In the genomic region with DNA sequence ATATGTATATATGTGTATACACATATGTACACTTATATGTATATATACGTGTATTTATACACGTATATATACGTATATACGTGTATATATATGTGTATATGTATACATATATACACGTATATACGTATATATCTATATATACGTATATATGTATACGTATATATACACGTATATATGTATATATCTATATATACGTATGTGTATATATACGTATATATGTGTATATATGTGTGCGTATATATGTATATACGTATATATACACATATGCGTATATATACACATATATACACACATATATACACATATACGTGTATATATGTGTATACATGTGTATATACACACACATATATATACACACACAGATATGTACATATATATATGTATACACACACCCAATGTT, we compare ENCODE assay signal across 26 cellular contexts.
"Had no signal": no experiment of that assay in that cellular context is flagged by ENCODE, and none has a peak within 500 bp of the region (broad histone marks: within the 10 kb centered on the region; RNA-seq: fewer than 3 reads in every experiment).

No MANE protein-coding gene starts in this region.

- H3K27me3 ChIP-seq: dorsolateral prefrontal cortex, esophagus squamous epithelium, gastrocnemius medialis, heart right ventricle, left lung had no signal

- FAIRE-seq: islet of Langerhans, keratinocyte had no signal

- H3K36me3 ChIP-seq: esophagus squamous epithelium, gastrocnemius medialis, heart right ventricle, left lung, lower lobe of right lung had no signal

- H3K9me3 ChIP-seq: esophagus squamous epithelium, gastrocnemius medialis, left lung, lower lobe of right lung, mucosa of descending colon had no signal

- H3K4me1 ChIP-seq: esophagus squamous epithelium, gastrocnemius medialis, heart right ventricle, left lung, lower lobe of right lung had no signal

- H3K4me3 ChIP-seq: coronary artery, dorsolateral prefrontal cortex, esophagus squamous epithelium, gastrocnemius medialis, heart right ventricle, left lung, lower lobe of right lung, mucosa of descending colon had no signal

- H3K27ac ChIP-seq: coronary artery, dorsolateral prefrontal cortex, epithelial cell of prostate, esophagus squamous epithelium, gastrocnemius medialis, heart right ventricle, left lung, lower lobe of right lung had no signal

- ATAC-seq: esophagus mucosa; gastrocnemius medialis; heart right ventricle; left cardiac atrium; left lung; left ventricle myocardium superior; lower lobe of right lung; mucosa of descending colon; naive thymus-derived CD8-positive, alpha-beta T cell had no signal

- DNase-seq: dermis blood vessel endothelial cell; dorsolateral prefrontal cortex; effector CD4-positive, alpha-beta T cell; effector memory CD4-positive, alpha-beta T cell; erythroblast; esophagus squamous epithelium; foreskin fibroblast; foreskin melanocyte; gastrocnemius medialis; glutamatergic neuron; head of caudate nucleus; heart right ventricle; hippocampal formation; left cardiac atrium; left lung; left ventricle myocardium superior; lower lobe of right lung; mesenchymal stem cell; mucosa of descending colon; naive B cell; naive thymus-derived CD8-positive, alpha-beta T cell had no signal
